ENCODE assay signal across 16 cellular contexts in genomic region chr1:234583755-234584430, GRCh38. TPM values are rescaled to one million over a fixed set of nuclear protein-coding genes. Genes with fewer than 3 reads are reported as not detected.
DNase-seq lines count a peak whose midpoint lies in the region; ATAC-seq, FAIRE-seq and TF ChIP-seq lines count a peak whose summit lies in the region.
"Had no signal": no experiment of that assay in that cellular context is flagged by ENCODE, and none has a peak within 500 bp of the region (broad histone marks: within the 10 kb centered on the region; RNA-seq: fewer than 3 reads in every experiment).

No MANE protein-coding gene starts in this region.

- DNase-seq in HUDEP-2 (lab: John Stamatoyannopoulos, UW; ENCODE audit: unreplicated experiment in 76 of 76) = peak in 69 of 76 experiments; percentile 20 to 79 (median 51)
- peak in 1 of 2 donors; percentile 84 for DNase-seq in ascending aorta (ENCODE audit: low spot score in 2 of 2)
- no peak for DNase-seq in HepG2 (ENCODE audit: low spot score)
- DNase-seq in gastrocnemius medialis = peak in 1 of 2 donors; percentile 76
- no peak for DNase-seq in PC-3
- no peak for DNase-seq in D721Med (ENCODE audit: insufficient read length, low spot score)
- DNase-seq in NCI-H82 treated with DMSO at 0.1 percent for 48 hours (lab: John Stamatoyannopoulos, UW; ENCODE audit: unreplicated experiment) = no peak
- no peak for DNase-seq in KG1 (lab: John Stamatoyannopoulos, UW)
- DNase-seq: H7; islet precursor cell; NCI-H226; stimulated activated CD4-positive, alpha-beta T cell treated with anti-CD3 and anti-CD28 coated beads, Interleukin-2, amount 100 ng/mL, for 24 hours; T-helper 9 cell had no signal

- TF ChIP-seq EP300 in HepG2 (IDR thresholded peaks at IDR 0.05; ENCODE audit: low read depth in 2 of 2, low read length in 2 of 2) (no peak), HepG2 (CRISPR knock-in tag; IDR thresholded peaks at IDR 0.05; ENCODE audit: borderline replicate concordance) (no peak)

- H3K4me1 ChIP-seq in ascending aorta = peaks cover 16 to 52% of the 10 kb centered on the region in 2 donors
- peaks cover 23% of the 10 kb centered on the region for H3K4me1 ChIP-seq in HepG2 (ENCODE audit: insufficient read depth, low read length)
- H3K4me1 ChIP-seq in gastrocnemius medialis = peaks cover 59 to 64% of the 10 kb centered on the region in 2 donors
- no peaks in the 10 kb centered on the region for H3K4me1 ChIP-seq in PC-3 (ENCODE audit: insufficient read depth, low read length)

- H3K4me2 ChIP-seq in HepG2 (ENCODE audit: low read depth, low read length) (peak overlapping the region; percentile 70), PC-3 (ENCODE audit: low read length) (no peak overlapping the region)
- H3K4me2 ChIP-seq: BLaER1 had no signal

- H4K20me1 ChIP-seq in HepG2 (ENCODE audit: insufficient read depth, low read length) (no peaks in the 10 kb centered on the region), PC-3 (ENCODE audit: low read length) (no peaks in the 10 kb centered on the region)
- H4K20me1 ChIP-seq: BLaER1 had no signal

- WGBS in HepG2 (ENCODE audit: low lambda C conversion rate) = 17% methylated on average over 9 of the region's 9 CpGs

- CTCF ChIA-PET in HepG2 (lab: Yijun Ruan, JAX; ENCODE audit: low intra/inter-chr PET ratio, low total read pairs) = no interaction called here
- CTCF ChIA-PET in PC-3 (lab: Charles Lee) = interaction anchor here (0.6 kb wide), 1 partner anchor 16 kb away, joined by 3 read pairs; no protein-coding TSS in a partner anchor

- TF ChIP-seq POLR2A in HepG2 (IDR thresholded peaks at IDR 0.05; ENCODE audit: insufficient read depth in 1 of 2, low read depth in 2 of 2, low read length in 2 of 2) (no peak), gastrocnemius medialis (IDR thresholded peaks at IDR 0.05) (no peak)

- no peak for TF ChIP-seq CTCF in ascending aorta (IDR thresholded peaks at IDR 0.05)
- TF ChIP-seq CTCF in HepG2 (CRISPR knock-in tag; IDR thresholded peaks at IDR 0.05) = no peak
- TF ChIP-seq CTCF in gastrocnemius medialis (IDR thresholded peaks at IDR 0.05 in 4 of 5, conservative IDR thresholded peaks at IDR 0.05 in 1 of 5) = no peak
- no peak for TF ChIP-seq CTCF in PC-3 (conservative IDR thresholded peaks at IDR 0.05; ENCODE audit: low read depth, low read length)
- TF ChIP-seq CTCF in D721Med (IDR thresholded peaks at IDR 0.05; ENCODE audit: insufficient read depth, missing control alignments) = no peak

- H3K27ac ChIP-seq in ascending aorta = peak overlapping the region; percentile 86
- H3K27ac ChIP-seq in HepG2 (ENCODE audit: extremely low read length, insufficient read depth, low read length) = no peak overlapping the region
- peak overlapping the region; percentile 93 to 97 (median 95) for H3K27ac ChIP-seq in gastrocnemius medialis
- H3K27ac ChIP-seq in PC-3 (ENCODE audit: low read length) = no peak overlapping the region
- H3K27ac ChIP-seq: BLaER1 had no signal

- no peaks in the 10 kb centered on the region for H3K79me2 ChIP-seq in HepG2 (ENCODE audit: insufficient read depth, low read length)
- no peaks in the 10 kb centered on the region for H3K79me2 ChIP-seq in PC-3 (ENCODE audit: low read length)

- H3K36me3 ChIP-seq in ascending aorta = no peaks in the 10 kb centered on the region
- H3K36me3 ChIP-seq in HepG2 (replicated peaks in 1 of 2; ENCODE audit: control insufficient read depth in 1 of 2, insufficient read depth in 2 of 2, low read length in 2 of 2) = no peaks in the 10 kb centered on the region
- H3K36me3 ChIP-seq in gastrocnemius medialis = no peaks in the 10 kb centered on the region
- H3K36me3 ChIP-seq in PC-3 (ENCODE audit: low read depth, low read length) = no peaks in the 10 kb centered on the region
- H3K36me3 ChIP-seq: BLaER1 had no signal

- BruUV-seq in HepG2 (replicated peaks; lab: Mats Ljungman, UMichigan) (no TSS peak), PC-3 (replicated peaks; lab: Mats Ljungman, UMichigan) (no TSS peak)

- no peaks in the 10 kb centered on the region for H3F3A ChIP-seq in PC-3 (ENCODE audit: low read length, unreplicated experiment)

- H3K9me3 ChIP-seq in ascending aorta (no peaks in the 10 kb centered on the region), HepG2 (ENCODE audit: low read length) (no peaks in the 10 kb centered on the region), gastrocnemius medialis (no peaks in the 10 kb centered on the region), PC-3 (ENCODE audit: low read length) (no peaks in the 10 kb centered on the region)
- H3K9me3 ChIP-seq: BLaER1 had no signal

- TF ChIP-seq RAD21 in HepG2 (CRISPR knock-in tag; IDR thresholded peaks at IDR 0.05) = no peak

- in situ Hi-C loops in HepG2 (cut with HindIII; ENCODE audit: extremely low pct_ligation_motif_present, low pct_unique_long_range_greater_than_20kb) (no loop called here), gastrocnemius medialis (cut with MboI; ENCODE audit: low sequenced_read_pairs in 4 of 4) (no loop called here)

- H3K27me3 ChIP-seq in ascending aorta (no peaks in the 10 kb centered on the region), HepG2 (ENCODE audit: control insufficient read depth in 1 of 2, insufficient read depth in 2 of 2, low read length in 2 of 2) (peaks cover 3% of the 10 kb centered on the region in 2 experiments; a peak in 2 of 5 replicates), gastrocnemius medialis (no peaks in the 10 kb centered on the region), PC-3 (ENCODE audit: low read length) (no peaks in the 10 kb centered on the region)
- H3K27me3 ChIP-seq: BLaER1 had no signal

- FAIRE-seq in HepG2 (lab: Jason Lieb, UNC) (no peak), D721Med (lab: Jason Lieb, UNC) (no peak)
- FAIRE-seq: frontal cortex, RCC 7860 had no signal

- no peak overlapping the region for H3K9ac ChIP-seq in HepG2 (ENCODE audit: insufficient read depth, low read depth, low read length)
- H3K9ac ChIP-seq in PC-3 (ENCODE audit: low read length) = no peak overlapping the region
- H3K9ac ChIP-seq: BLaER1 had no signal

- intact Hi-C loops in ascending aorta (cut with DNase I) = loop anchor here (1.0 to 10.0 kb wide), 4 partner anchors 41 to 921 kb away; partner anchors contain the start of genes ARID4B, B3GALNT2 and GGPS1
- intact Hi-C loops in HepG2 (cut with micrococcal nuclease; ENCODE audit: unreplicated experiment) = no loop called here
- intact Hi-C loops in gastrocnemius medialis (cut with DNase I; ENCODE audit: low total_unique reads) = no loop called here
- intact Hi-C loops in PC-3 (cut with micrococcal nuclease) = no loop called here

- ATAC-seq in HepG2 (peak; percentile 66), gastrocnemius medialis (peak; percentile 19 to 25), PC-3 (no peak)

- POLR2A ChIA-PET in HepG2 (lab: Yijun Ruan, JAX) (interaction anchor here (0.5 to 1.4 kb wide), 9 partner anchors 14 to 500 kb away, joined by 3 read pairs; no protein-coding TSS in a partner anchor), PC-3 (lab: Charles Lee; ENCODE audit: unreplicated experiment) (no interaction called here)

- H3K9me2 ChIP-seq in PC-3 (replicated peaks; ENCODE audit: low read length) = no peaks in the 10 kb centered on the region

- H2AFZ ChIP-seq in HepG2 (ENCODE audit: low read length) = no peak overlapping the region
- H2AFZ ChIP-seq in PC-3 (ENCODE audit: low read length) = no peak overlapping the region

- H3K4me3 ChIP-seq in ascending aorta = no peak overlapping the region
- peak overlapping the region in 1 of 3 experiments; percentile 14; a peak in 1 of 6 replicates for H3K4me3 ChIP-seq in HepG2 (replicated peaks in 1 of 3; ENCODE audit: insufficient read depth in 1 of 3, low read depth in 2 of 3, low read length in 3 of 3)
- H3K4me3 ChIP-seq in gastrocnemius medialis = peak overlapping the region in 1 of 4 donors; percentile 6
- no peak overlapping the region for H3K4me3 ChIP-seq in PC-3 (ENCODE audit: low read length)
- H3K4me3 ChIP-seq: BLaER1 had no signal

TF ChIP-seq in HepG2, 621 proteins besides CTCF, POLR2A, EP300 and RAD21 (continues in another document):
- 0 out of 2 replicates have a peak, but pooled peaks have one; percentile 14 for TF ChIP-seq MAX (IDR thresholded peaks at IDR 0.05)

RNA-seq across cellular contexts. Expression of gene IRF2BP2, which starts 26.1 kb away (rescaled TPM):
- total RNA-seq in ascending aorta (80.0 TPM), HepG2 (2016; rRNA removed; fragmentation: Illumina TruSeq; extraction: Trizol) (127 and 147 TPM in 2 replicates), gastrocnemius medialis (10 to 100 TPM; 32.2 to 92.0 (median 52.2) TPM), PC-3 (2014; rRNA removed) (78.8 and 102 TPM in 2 replicates)
- total RNA-seq in HepG2 (2016; cell fraction: cytosol; rRNA removed; fragmentation: Illumina TruSeq; extraction: Trizol; ENCODE audit: low read depth) = 25.1 and 26.8 TPM in 2 replicates
- total RNA-seq in HepG2 (2016; cell fraction: insoluble cytoplasmic fraction; rRNA removed; fragmentation: Illumina TruSeq; extraction: Trizol) = 104 and 154 TPM in 2 replicates
- 85.2 and 85.5 TPM in 2 replicates for total RNA-seq in HepG2 (2016; cell fraction: membrane; rRNA removed; fragmentation: Illumina TruSeq; extraction: Trizol)
- total RNA-seq in HepG2 (2016; cell fraction: nucleus; rRNA removed; fragmentation: Illumina TruSeq; extraction: Trizol) = 132 and 141 TPM in 2 replicates
- polyA plus RNA-seq in HepG2 (2011; rRNA removed) = 140 and 180 TPM in 2 replicates
- 82.1 and 111 TPM in 2 replicates for polyA plus RNA-seq in HepG2 (2011; cell fraction: cytosol; rRNA removed)
- 491 and 557 TPM in 2 replicates for polyA plus RNA-seq in HepG2 (2011; cell fraction: nucleus; rRNA removed)
- polyA plus RNA-seq in HepG2 (2012) = 136 and 153 TPM in 2 replicates
- polyA plus RNA-seq in HepG2 (2016; cell fraction: cytosol; fragmentation: Illumina TruSeq; extraction: Trizol; ENCODE audit: low read depth) = 22.4 and 23.1 TPM in 2 replicates
- 127 and 168 TPM in 2 replicates for polyA plus RNA-seq in HepG2 (2016; cell fraction: insoluble cytoplasmic fraction; fragmentation: Illumina TruSeq; extraction: Trizol; ENCODE audit: low read depth)
- polyA plus RNA-seq in HepG2 (2016; cell fraction: membrane; fragmentation: Illumina TruSeq; extraction: Trizol; ENCODE audit: low read depth) = 58.5 and 65.6 TPM in 2 replicates
- 293 and 322 TPM in 2 replicates for polyA plus RNA-seq in HepG2 (2016; cell fraction: nucleus; fragmentation: Illumina TruSeq; extraction: Trizol; ENCODE audit: insufficient read depth, low read depth)
- polyA minus RNA-seq in HepG2 (2011; rRNA and poly(A)+ RNA removed; ENCODE audit: low replicate concordance) = 43.4 and 196 TPM in 2 replicates
- 155 and 170 TPM in 2 replicates for polyA minus RNA-seq in HepG2 (2011; cell fraction: cytosol; rRNA and poly(A)+ RNA removed)
- 115 and 118 TPM in 2 replicates for polyA minus RNA-seq in HepG2 (2011; cell fraction: nucleus; rRNA and poly(A)+ RNA removed)

Comparison
In these comparisons a context has a peak if more than half of its experiments do, and no peak if none do; other contexts are left out.
1. DNase-seq: peak in HUDEP-2 (69 of 76); none in HepG2 (single experiment), PC-3 (single experiment), D721Med (single experiment), NCI-H82 treated with DMSO at 0.1 percent for 48 hours (single experiment) and KG1 (single experiment).
2. H3K27ac ChIP-seq: peak in ascending aorta (2 of 2) and gastrocnemius medialis (4 of 4); none in HepG2 (single experiment) and PC-3 (single experiment).